8 cellular contexts compared by ENCODE assay signal in genomic region chr11:10933455-10934292, GRCh38.
DNase-seq lines count a peak whose midpoint lies in the region; ATAC-seq and TF ChIP-seq lines count a peak whose summit lies in the region.

No MANE protein-coding gene starts in this region.

- WGBS in liver: 6% methylated on average over 20 of the region's 20 CpGs

- peak overlapping the region in 1 of 2 donors; percentile 52 for H3K9ac ChIP-seq in liver (ENCODE audit: low read depth in 1 of 2, low read length in 2 of 2)

- peak; percentile 79 for ATAC-seq in GM19023 (IDR thresholded peaks at IDR 0.05; ENCODE audit: unreplicated experiment)
- peak; percentile 80 for ATAC-seq in HG03432 (IDR thresholded peaks at IDR 0.05; ENCODE audit: unreplicated experiment)

- peak; percentile 92 for DNase-seq in AG20443 (ENCODE audit: low spot score)
- DNase-seq in NCI-H460 (ENCODE audit: extremely low read depth, low read depth): peak; percentile 86
- DNase-seq in activated CD4-positive, alpha-beta T cell treated with anti-CD3 and anti-CD28 coated beads, Interleukin-2, amount 50 U/mL, for 24 hours (ENCODE audit: low read depth in 1 of 2, low spot score in 1 of 2): peak; percentile 63 to 73
- DNase-seq in dermis microvascular lymphatic vessel endothelial cell (ENCODE audit: low read depth in 2 of 2): peak; percentile 60 to 92
- DNase-seq in stimulated activated CD4-positive, alpha-beta T cell treated with anti-CD3 and anti-CD28 coated beads, Interleukin-4, amount 100 ng/mL, for 24 hours: peak; percentile 85

- TF ChIP-seq CTCF in liver (IDR thresholded peaks at IDR 0.05; ENCODE audit: low read depth, low read length, missing input control): peak; percentile 98

- TF ChIP-seq RAD21 in liver (IDR thresholded peaks at IDR 0.05): peak; percentile 98 to 99

- H3K27me3 ChIP-seq in liver (ENCODE audit: control insufficient read depth in 4 of 4, insufficient read depth in 4 of 4, low read length in 3 of 4): peaks cover 0 to 4% (median 1%) of the 10 kb centered on the region in 4 donors

- peaks cover 0 to 18% (median 8%) of the 10 kb centered on the region in 4 donors for H3K4me1 ChIP-seq in liver (ENCODE audit: control insufficient read depth in 4 of 4, insufficient read depth in 4 of 4, low read length in 3 of 4)

- peak overlapping the region in 2 of 3 donors; percentile 34 to 41 for H3K4me3 ChIP-seq in liver (ENCODE audit: low read depth in 1 of 3, low read length in 3 of 3)

- H3K36me3 ChIP-seq in liver (ENCODE audit: control insufficient read depth in 4 of 4, insufficient read depth in 3 of 4, low read depth in 1 of 4, low read length in 3 of 4): no peaks in the 10 kb centered on the region

- H3K9me3 ChIP-seq in liver (ENCODE audit: control insufficient read depth in 4 of 4, low read length in 3 of 4): no peaks in the 10 kb centered on the region

- H3K27ac ChIP-seq in liver (ENCODE audit: low read depth in 1 of 2, low read length in 2 of 2): no peak overlapping the region

TF ChIP-seq in liver, 16 proteins besides CTCF, POLR2A, EP300 and RAD21:
- TF ChIP-seq FOXA1 (IDR thresholded peaks at IDR 0.05): no peak
- TF ChIP-seq MAX (IDR thresholded peaks at IDR 0.05): no peak
- TF ChIP-seq ATF3 (IDR thresholded peaks at IDR 0.05): no peak
- no peak for TF ChIP-seq REST (IDR thresholded peaks at IDR 0.05)
- no peak for TF ChIP-seq JUND (IDR thresholded peaks at IDR 0.05)
- TF ChIP-seq RXRA (IDR thresholded peaks at IDR 0.05): no peak
- TF ChIP-seq EGR1 (IDR thresholded peaks at IDR 0.05; ENCODE audit: low read depth in 2 of 2): no peak
- no peak for TF ChIP-seq TAF1 (conservative IDR thresholded peaks at IDR 0.05)
- TF ChIP-seq NR2F2 (IDR thresholded peaks at IDR 0.05): no peak
- TF ChIP-seq YY1 (IDR thresholded peaks at IDR 0.05): no peak
- TF ChIP-seq SP1 (IDR thresholded peaks at IDR 0.05): no peak
